In genomic region chr5:10528827-10529226, GRCh38 we compare ENCODE assay signal across 16 cellular contexts. TPM values are rescaled to one million over a fixed set of nuclear protein-coding genes. Genes with fewer than 3 reads are reported as not detected.
DNase-seq lines count a peak whose midpoint lies in the region; ATAC-seq, FAIRE-seq and TF ChIP-seq lines count a peak whose summit lies in the region.
"Had no signal": no experiment of that assay in that cellular context is flagged by ENCODE, and none has a peak within 500 bp of the region (broad histone marks: within the 10 kb centered on the region; RNA-seq: fewer than 3 reads in every experiment).

No MANE protein-coding gene starts in this region.

- H3K9me3 ChIP-seq in A549 (no peaks in the 10 kb centered on the region), HCT116 (ENCODE audit: control insufficient read depth in 1 of 2, insufficient read depth in 1 of 2, low read depth in 1 of 2, low read length in 2 of 2) (no peaks in the 10 kb centered on the region), SK-N-SH (no peaks in the 10 kb centered on the region), fibroblast of lung (ENCODE audit: control insufficient read depth, insufficient read depth, low read depth, low read length) (no peaks in the 10 kb centered on the region), pancreas (no peaks in the 10 kb centered on the region)
- no peaks in the 10 kb centered on the region for H3K9me3 ChIP-seq in CD4-positive, alpha-beta memory T cell (ENCODE audit: control insufficient read depth in 1 of 2, low read length in 2 of 2)
- H3K9me3 ChIP-seq: BE2C, Peyer's patch, SJCRH30 had no signal

- H3K9me3 Mint-ChIP-seq in CD4-positive, alpha-beta memory T cell, result peaks cover 0 to 2% (median 0%) of the 10 kb centered on the region in 8 donors
- no peaks in the 10 kb centered on the region for H3K9me3 Mint-ChIP-seq in endothelial cell (ENCODE audit: unreplicated experiment)

- peaks cover 2 to 6% (median 3%) of the 10 kb centered on the region in 4 donors for H3K4me1 Mint-ChIP-seq in CD4-positive, alpha-beta memory T cell
- H3K4me1 Mint-ChIP-seq in endothelial cell (ENCODE audit: unreplicated experiment), result peaks cover 9% of the 10 kb centered on the region

- H3K9me2 ChIP-seq in HCT116 (ENCODE audit: insufficient read depth), result no peaks in the 10 kb centered on the region
- no peaks in the 10 kb centered on the region for H3K9me2 ChIP-seq in SK-N-SH

- BruUV-seq in HCT116 (replicated peaks; lab: Mats Ljungman, UMichigan), result no TSS peak

- no peak for TF ChIP-seq CTCF in A549 (IDR thresholded peaks at IDR 0.05)
- TF ChIP-seq CTCF in HCT116 (IDR thresholded peaks at IDR 0.05 in 2 of 3, conservative IDR thresholded peaks at IDR 0.05 in 1 of 3; ENCODE audit: borderline replicate concordance in 1 of 3, insufficient read depth in 1 of 3, low read depth in 2 of 3, low read length in 2 of 3), result no peak
- TF ChIP-seq CTCF in SK-N-SH (IDR thresholded peaks at IDR 0.05), result no peak
- TF ChIP-seq CTCF in fibroblast of lung (conservative IDR thresholded peaks at IDR 0.05 in 1 of 2, IDR thresholded peaks at IDR 0.05 in 1 of 2; ENCODE audit: low read depth in 1 of 2, low read length in 2 of 2), result no peak
- TF ChIP-seq CTCF in pancreas (IDR thresholded peaks at IDR 0.05), result no peak
- TF ChIP-seq CTCF in endothelial cell (IDR thresholded peaks at IDR 0.05; ENCODE audit: unreplicated experiment), result no peak

- ATAC-seq in A549 (no peak), HCT116 (0 out of 2 replicates have a peak, but pooled peaks have one; percentile 10), pancreas (no peak)

- H3K27ac ChIP-seq in A549 (peak overlapping the region; percentile 43 to 71; a peak in 5 of 6 replicates), HCT116 (ENCODE audit: low read depth, low read length) (no peak overlapping the region), SK-N-SH (ENCODE audit: low read depth in 2 of 2, low read length in 1 of 2) (peak overlapping the region; percentile 94 to 97), fibroblast of lung (ENCODE audit: insufficient read depth, low read length) (peak overlapping the region; percentile 30), pancreas (no peak overlapping the region)
- no peak overlapping the region for H3K27ac ChIP-seq in CD4-positive, alpha-beta memory T cell (ENCODE audit: low read depth, low read length)
- H3K27ac ChIP-seq: Peyer's patch had no signal

- H3K27me3 ChIP-seq in HCT116 (ENCODE audit: insufficient read depth, low read length), result no peaks in the 10 kb centered on the region
- H3K27me3 ChIP-seq in SK-N-SH (ENCODE audit: insufficient read depth), result no peaks in the 10 kb centered on the region
- H3K27me3 ChIP-seq in fibroblast of lung (ENCODE audit: control insufficient read depth, insufficient read depth, low read length), result no peaks in the 10 kb centered on the region
- no peaks in the 10 kb centered on the region for H3K27me3 ChIP-seq in pancreas
- no peaks in the 10 kb centered on the region for H3K27me3 ChIP-seq in CD4-positive, alpha-beta memory T cell (ENCODE audit: insufficient read depth, low read length)
- H3K27me3 ChIP-seq: BE2C, Peyer's patch, SJCRH30 had no signal

- no peak for TF ChIP-seq RAD21 in A549 (conservative IDR thresholded peaks at IDR 0.05 in 1 of 2, IDR thresholded peaks at IDR 0.05 in 1 of 2)
- no peak for TF ChIP-seq RAD21 in HCT116 (IDR thresholded peaks at IDR 0.05; ENCODE audit: low read depth)
- TF ChIP-seq RAD21 in SK-N-SH (IDR thresholded peaks at IDR 0.05; ENCODE audit: low read length), result no peak

- no peaks in the 10 kb centered on the region for H3K36me3 Mint-ChIP-seq in CD4-positive, alpha-beta memory T cell
- H3K36me3 Mint-ChIP-seq in endothelial cell (ENCODE audit: low read depth, unreplicated experiment), result no peaks in the 10 kb centered on the region
- H3K36me3 Mint-ChIP-seq: IgD-negative memory B cell had no signal

- TF ChIP-seq POLR2A in A549 (IDR thresholded peaks at IDR 0.05; ENCODE audit: low read length) (no peak), HCT116 (IDR thresholded peaks at IDR 0.05; ENCODE audit: borderline replicate concordance, extremely low read depth, insufficient read depth, insufficient read length) (no peak)

- peaks cover 31% of the 10 kb centered on the region for H3F3A ChIP-seq in SK-N-SH (replicated peaks; ENCODE audit: insufficient read depth)

- H4K20me1 ChIP-seq in HCT116 (ENCODE audit: insufficient read depth) (no peaks in the 10 kb centered on the region), SK-N-SH (ENCODE audit: insufficient read depth) (no peaks in the 10 kb centered on the region), fibroblast of lung (ENCODE audit: control insufficient read depth, extremely low read depth, insufficient read depth, low read length) (no peaks in the 10 kb centered on the region)

- POLR2A ChIA-PET in A549 (lab: Yijun Ruan, JAX) (no interaction called here), HCT116 (lab: Charles Lee) (no interaction called here), SK-N-SH (lab: Yijun Ruan, JAX) (no interaction called here)
- POLR2A ChIA-PET in CD4-positive, alpha-beta memory T cell (lab: Charles Lee; ENCODE audit: partially characterized antibody), result no interaction called here

- DNase-seq in A549 (ENCODE audit: low read depth in 1 of 2, low spot score in 1 of 2), result no peak
- DNase-seq in HCT116 (ENCODE audit: low read depth, low spot score), result no peak
- no peak for DNase-seq in SK-N-SH
- no peak for DNase-seq in fibroblast of lung (ENCODE audit: low read depth in 2 of 2)
- DNase-seq in pancreas, result no peak
- DNase-seq in CD4-positive, alpha-beta memory T cell, result no peak
- DNase-seq in activated CD8-positive, alpha-beta memory T cell treated with anti-CD3 and anti-CD28 coated beads, Interleukin-2, amount 50 U/mL, for 4 hours, result no peak
- no peak for DNase-seq in endothelial cell (ENCODE audit: low spot score)
- DNase-seq: BE2C, GF-D8, HCEC 1CT, MV-4-11, NCI-H774 had no signal

- H3K27ac Mint-ChIP-seq in CD4-positive, alpha-beta memory T cell, result no peak overlapping the region
- H3K27ac Mint-ChIP-seq in endothelial cell (ENCODE audit: unreplicated experiment), result no peak overlapping the region
- H3K27ac Mint-ChIP-seq: IgD-negative memory B cell had no signal

- WGBS in A549 (ENCODE audit: missing lambda C conversion rate), result 85% methylated on average over 1 of the region's 1 CpG
- WGBS in SK-N-SH (ENCODE audit: low lambda C conversion rate), result 88% methylated on average over 1 of the region's 1 CpG
- 55 to 74% methylated on average over 1 of the region's 1 CpG for WGBS in pancreas, 2 donors

- H3K4me2 ChIP-seq in A549 (no peak overlapping the region), HCT116 (ENCODE audit: low read length) (no peak overlapping the region), SK-N-SH (no peak overlapping the region), fibroblast of lung (ENCODE audit: extremely low read depth, insufficient read depth, low read length) (no peak overlapping the region)

- no peaks in the 10 kb centered on the region for H3K79me2 ChIP-seq in HCT116 (ENCODE audit: insufficient read depth, low read length)
- H3K79me2 ChIP-seq in SK-N-SH (ENCODE audit: insufficient read depth), result no peaks in the 10 kb centered on the region
- no peaks in the 10 kb centered on the region for H3K79me2 ChIP-seq in fibroblast of lung (ENCODE audit: control insufficient read depth, insufficient read depth, low read length)

- TF ChIP-seq EP300 in A549 (IDR thresholded peaks at IDR 0.05), result no peak
- TF ChIP-seq EP300 in SK-N-SH (IDR thresholded peaks at IDR 0.05; ENCODE audit: borderline replicate concordance in 1 of 2, low read depth in 1 of 2, low read length in 1 of 2), result no peak

- CTCF ChIA-PET in A549 (lab: Yijun Ruan, JAX), result interaction anchor here (1.0 to 1.5 kb wide), 3 partner anchors 11 to 99 kb away, joined by 3 to 6 read pairs (median 3); no protein-coding TSS in a partner anchor
- CTCF ChIA-PET in HCT116 (lab: Charles Lee), result no interaction called here
- CTCF ChIA-PET in SK-N-SH (lab: Yijun Ruan, JAX), result interaction anchor here (0.8 to 1.3 kb wide), 4 partner anchors 9 to 99 kb away, joined by 3 to 5 read pairs (median 3); no protein-coding TSS in a partner anchor
- CTCF ChIA-PET in CD4-positive, alpha-beta memory T cell (lab: Charles Lee; ENCODE audit: partially characterized antibody), result no interaction called here

- no peak overlapping the region for H3K4me3 Mint-ChIP-seq in CD4-positive, alpha-beta memory T cell
- H3K4me3 Mint-ChIP-seq in endothelial cell (ENCODE audit: unreplicated experiment), result no peak overlapping the region
- H3K4me3 Mint-ChIP-seq: IgD-negative memory B cell had no signal

- H3K4me3 ChIP-seq in A549 (no peak overlapping the region), HCT116 (replicated peaks in 1 of 2; ENCODE audit: low read depth in 1 of 2, low read length in 2 of 2) (no peak overlapping the region), SK-N-SH (ENCODE audit: low read depth in 2 of 2, low read length in 1 of 2) (no peak overlapping the region), fibroblast of lung (replicated peaks in 1 of 4; ENCODE audit: control extremely low read depth in 1 of 4, insufficient read depth in 1 of 4, low read depth in 3 of 4, low read length in 4 of 4) (no peak overlapping the region), pancreas (no peak overlapping the region)
- H3K4me3 ChIP-seq in CD4-positive, alpha-beta memory T cell (ENCODE audit: low read length in 2 of 2), result no peak overlapping the region
- H3K4me3 ChIP-seq: Peyer's patch had no signal

- H3K9ac ChIP-seq in HCT116 (ENCODE audit: low read length) (no peak overlapping the region), SK-N-SH (peak overlapping the region; percentile 61; the same call in 1 of the 2 replicates), fibroblast of lung (ENCODE audit: insufficient read depth, low read length) (no peak overlapping the region)

- peaks cover 30% of the 10 kb centered on the region for H3K4me1 ChIP-seq in A549
- H3K4me1 ChIP-seq in HCT116 (ENCODE audit: control insufficient read depth in 1 of 2, insufficient read depth in 2 of 2, low read length in 2 of 2), result peaks cover 7 to 54% of the 10 kb centered on the region in 2 experiments
- H3K4me1 ChIP-seq in SK-N-SH (ENCODE audit: control insufficient read depth in 1 of 2, insufficient read depth in 2 of 2, low read depth in 1 of 2, low read length in 1 of 2), result peaks cover 17 to 22% of the 10 kb centered on the region in 2 experiments; a peak in 2 of 4 replicates
- H3K4me1 ChIP-seq in fibroblast of lung (ENCODE audit: control insufficient read depth, extremely low read depth, insufficient read depth, low read length), result peaks cover 19% of the 10 kb centered on the region
- no peaks in the 10 kb centered on the region for H3K4me1 ChIP-seq in pancreas
- H3K4me1 ChIP-seq in CD4-positive, alpha-beta memory T cell (ENCODE audit: insufficient read depth, low read length), result no peaks in the 10 kb centered on the region
- H3K4me1 ChIP-seq: Peyer's patch, SJCRH30 had no signal

- FAIRE-seq in A549 (lab: Jason Lieb, UNC) (no peak), pancreas (lab: Jason Lieb, UNC) (no peak)

- H2AFZ ChIP-seq in HCT116 (ENCODE audit: low read depth, low read length, poor library complexity, severe bottlenecking) (peak overlapping the region; percentile 36), SK-N-SH (ENCODE audit: low read depth) (peak overlapping the region; percentile 74; the same call in 1 of the 2 replicates), fibroblast of lung (ENCODE audit: low read length) (no peak overlapping the region)

- intact Hi-C loops in HCT116 (cut with micrococcal nuclease) (no loop called here), pancreas (cut with DNase I) (no loop called here)
- intact Hi-C loops in CD4-positive, alpha-beta memory T cell (cut with micrococcal nuclease), result no loop called here

- H3K27me3 Mint-ChIP-seq in CD4-positive, alpha-beta memory T cell, result peaks cover 5 to 12% of the 10 kb centered on the region in 2 donors
- H3K27me3 Mint-ChIP-seq in endothelial cell (ENCODE audit: unreplicated experiment), result peaks cover 7% of the 10 kb centered on the region

- RAD21 ChIA-PET in HCT116 (lab: Charles Lee; ENCODE audit: low non-redundant PET in 1 of 2, low total read pairs in 2 of 2, uncharacterized antibody in 2 of 2, unreplicated experiment in 2 of 2), result interaction anchor here in 1 of 2 experiments (0.6 kb wide), 1 partner anchor 331 kb away, joined by 3 read pairs; no protein-coding TSS in a partner anchor

- H3K36me3 ChIP-seq in HCT116 (ENCODE audit: control insufficient read depth in 1 of 2, insufficient read depth in 2 of 2, low read length in 2 of 2), result no peaks in the 10 kb centered on the region
- H3K36me3 ChIP-seq in SK-N-SH (replicated peaks in 1 of 2; ENCODE audit: control insufficient read depth in 1 of 2, insufficient read depth in 2 of 2, low read length in 1 of 2), result no peaks in the 10 kb centered on the region
- no peaks in the 10 kb centered on the region for H3K36me3 ChIP-seq in fibroblast of lung (ENCODE audit: control insufficient read depth, insufficient read depth, low read length)
- H3K36me3 ChIP-seq in pancreas, result no peaks in the 10 kb centered on the region
- no peaks in the 10 kb centered on the region for H3K36me3 ChIP-seq in CD4-positive, alpha-beta memory T cell (ENCODE audit: insufficient read depth, low read length)
- H3K36me3 ChIP-seq: BE2C, Peyer's patch, SJCRH30 had no signal

RNA-seq across cellular contexts. Expression of gene ANKRD33B, which starts 35.0 kb away (rescaled TPM):
- polyA plus RNA-seq in A549 (2011; rRNA removed) (6.9 and 8.2 TPM in 2 replicates), A549 (2017; fragmentation: RNase III; extraction: RNeasy Plus Mini Kit Qiagen cat#74134 plus additional on column Dnase treatment) (4.0 to 7.1 TPM (median 4.4 TPM) in 3 replicates), SK-N-SH (2012; rRNA removed) (1.8 and 1.9 TPM in 2 replicates), fibroblast of lung (5.0 and 7.7 TPM in 2 replicates), pancreas (under 1 TPM; 0.57 to 0.77 TPM)
- polyA plus RNA-seq in A549 (2012; cell fraction: cytosol; rRNA removed), result 7.3 and 11.1 TPM in 2 replicates
- 24.2 and 33.7 TPM in 2 replicates for polyA plus RNA-seq in A549 (2012; cell fraction: nucleus; rRNA removed)
- polyA minus RNA-seq in A549 (2011; rRNA and poly(A)+ RNA removed), result 24.1 and 27.2 TPM in 2 replicates
- total RNA-seq in HCT116 (2021; ENCODE audit: unreplicated experiment) (10.9 TPM), fibroblast of lung (4.1 and 7.8 TPM in 2 replicates), pancreas (1 to 10 TPM in 5 of 6 donors, under 1 TPM in 1; 0.98 to 2.7 (median 1.3) TPM), endothelial cell (ENCODE audit: unreplicated experiment) (7.0 TPM)
- polyA plus RNA-seq in HCT116 (2012), result 3.8 and 4.5 TPM in 2 replicates
- polyA plus RNA-seq in SK-N-SH (2012; cell fraction: cytosol; rRNA removed), result 1.2 and 1.7 TPM in 2 replicates
- polyA plus RNA-seq in SK-N-SH (2012; cell fraction: nucleus; rRNA removed), result 4.3 and 7.0 TPM in 2 replicates
- polyA plus RNA-seq in fibroblast of lung (2012), result 5.4 and 8.2 TPM in 2 replicates
- 27.0 and 38.2 TPM in 2 replicates for polyA minus RNA-seq in fibroblast of lung (ENCODE audit: low replicate concordance)
- 1 to 10 TPM; 2.0 to 2.3 TPM for total RNA-seq in CD4-positive, alpha-beta memory T cell
- under 1 TPM; 0.05 to 0.37 TPM for polyA plus RNA-seq in CD4-positive, alpha-beta memory T cell

Comparison
In these comparisons a context has a peak if more than half of its experiments do, and no peak if none do; other contexts are left out.
1. H3K27ac ChIP-seq: peak in A549 (2 of 2), SK-N-SH (2 of 2) and fibroblast of lung (single experiment); none in HCT116 (single experiment), pancreas (0 of 4) and CD4-positive, alpha-beta memory T cell (single experiment).
2. CTCF ChIA-PET loops: an anchor here in A549 (1.0 to 1.5 kb wide) and SK-N-SH (0.8 to 1.3 kb wide); none called in HCT116 and CD4-positive, alpha-beta memory T cell.